In genomic region chr3:16801223-16801622, GRCh38 we compare ENCODE assay signal across 11 cellular contexts.
DNase-seq lines count a peak whose midpoint lies in the region; ATAC-seq and TF ChIP-seq lines count a peak whose summit lies in the region.
"Had no signal": no experiment of that assay in that cellular context is flagged by ENCODE, and none has a peak within 500 bp of the region (broad histone marks: within the 10 kb centered on the region; RNA-seq: fewer than 3 reads in every experiment).

No MANE protein-coding gene starts in this region.

- peak overlapping the region; percentile 39 for H3K4me2 ChIP-seq in OCI-LY3 (ENCODE audit: low read length)

- no peak overlapping the region for H2AFZ ChIP-seq in OCI-LY3 (ENCODE audit: low read depth, low read length)

- H3K27me3 Mint-ChIP-seq in activated T-cell treated with anti-CD3 and anti-CD28 coated beads, Interleukin-2, amount 50 U/mL, for 4 hours (ENCODE audit: low read depth), result no peaks in the 10 kb centered on the region
- H3K27me3 Mint-ChIP-seq in CD4-positive, alpha-beta memory T cell, result no peaks in the 10 kb centered on the region

- H3K9ac ChIP-seq in OCI-LY3 (ENCODE audit: low read length), result no peak overlapping the region

- H3K27ac ChIP-seq in A673 (ENCODE audit: low read depth, low read length, poor library complexity, severe bottlenecking), result no peak overlapping the region
- no peak overlapping the region for H3K27ac ChIP-seq in OCI-LY3 (ENCODE audit: low read length)
- no peak overlapping the region for H3K27ac ChIP-seq in CD4-positive, alpha-beta memory T cell (ENCODE audit: low read depth, low read length)
- H3K27ac ChIP-seq: SJSA1 had no signal

- no peak overlapping the region for H3K27ac Mint-ChIP-seq in CD4-positive, alpha-beta memory T cell
- H3K27ac Mint-ChIP-seq: activated CD4-positive, alpha-beta memory T cell treated with anti-CD3 and anti-CD28 coated beads, Interleukin-2, amount 10 ng/mL, durations not matched to agents 7 days and 5 days had no signal

- peaks cover 41% of the 10 kb centered on the region for H3K4me1 Mint-ChIP-seq in activated T-cell treated with anti-CD3 and anti-CD28 coated beads, Interleukin-2, amount 50 U/mL, for 4 hours (ENCODE audit: low read depth)
- peaks cover 14 to 33% (median 19%) of the 10 kb centered on the region in 4 donors for H3K4me1 Mint-ChIP-seq in CD4-positive, alpha-beta memory T cell

- BruUV-seq in A673 (replicated peaks; lab: Mats Ljungman, UMichigan), result no TSS peak

- no peaks in the 10 kb centered on the region for H3K36me3 ChIP-seq in A673 (ENCODE audit: insufficient read depth, low read length, poor library complexity, severe bottlenecking)
- no peaks in the 10 kb centered on the region for H3K36me3 ChIP-seq in OCI-LY3 (replicated peaks; ENCODE audit: low read depth, low read length)
- no peaks in the 10 kb centered on the region for H3K36me3 ChIP-seq in HAP-1 (replicated peaks)
- H3K36me3 ChIP-seq in CD4-positive, alpha-beta memory T cell (ENCODE audit: insufficient read depth, low read length), result no peaks in the 10 kb centered on the region
- H3K36me3 ChIP-seq: SJSA1 had no signal

- intact Hi-C loops in A673 (cut with micrococcal nuclease; ENCODE audit: unreplicated experiment) (no loop called here), left cardiac atrium (cut with DNase I) (no loop called here)
- intact Hi-C loops in CD4-positive, alpha-beta memory T cell (cut with micrococcal nuclease), result no loop called here

- no peaks in the 10 kb centered on the region for H3K9me3 Mint-ChIP-seq in activated T-cell treated with anti-CD3 and anti-CD28 coated beads, Interleukin-2, amount 50 U/mL, for 4 hours
- peaks cover 0 to 2% (median 0%) of the 10 kb centered on the region in 8 donors for H3K9me3 Mint-ChIP-seq in CD4-positive, alpha-beta memory T cell

- no peaks in the 10 kb centered on the region for H4K20me1 ChIP-seq in OCI-LY3 (ENCODE audit: insufficient read depth, low read length)

- TF ChIP-seq CTCF in A673 (conservative IDR thresholded peaks at IDR 0.05; ENCODE audit: low read depth, low read length) (no peak), OCI-LY3 (IDR thresholded peaks at IDR 0.05; ENCODE audit: low read depth, low read length) (no peak)

- H3K4me1 ChIP-seq in A673 (ENCODE audit: insufficient read depth, low read length, poor library complexity, severe bottlenecking), result peaks cover 4% of the 10 kb centered on the region
- peaks cover 28% of the 10 kb centered on the region for H3K4me1 ChIP-seq in OCI-LY3 (ENCODE audit: low read length)
- H3K4me1 ChIP-seq in HAP-1, result peaks cover 31% of the 10 kb centered on the region
- peaks cover 24% of the 10 kb centered on the region for H3K4me1 ChIP-seq in CD4-positive, alpha-beta memory T cell (ENCODE audit: insufficient read depth, low read length)
- H3K4me1 ChIP-seq: SJSA1 had no signal

- POLR2A ChIA-PET in A673 (lab: Charles Lee; ENCODE audit: low non-redundant PET), result no interaction called here
- POLR2A ChIA-PET in CD4-positive, alpha-beta memory T cell (lab: Charles Lee; ENCODE audit: partially characterized antibody), result interaction anchor here (1.6 kb wide), 1 partner anchor 22 kb away, joined by 7 read pairs; no protein-coding TSS in a partner anchor

- H3K9me3 ChIP-seq in A673 (ENCODE audit: low read depth, low read length, poor library complexity, severe bottlenecking) (no peaks in the 10 kb centered on the region), OCI-LY3 (ENCODE audit: insufficient read depth, low read length) (no peaks in the 10 kb centered on the region), HAP-1 (no peaks in the 10 kb centered on the region)
- no peaks in the 10 kb centered on the region for H3K9me3 ChIP-seq in CD4-positive, alpha-beta memory T cell (ENCODE audit: control insufficient read depth in 1 of 2, low read length in 2 of 2)
- H3K9me3 ChIP-seq: SJSA1 had no signal

- no peaks in the 10 kb centered on the region for H3K36me3 Mint-ChIP-seq in activated T-cell treated with anti-CD3 and anti-CD28 coated beads, Interleukin-2, amount 50 U/mL, for 4 hours (ENCODE audit: insufficient read depth)
- H3K36me3 Mint-ChIP-seq in CD4-positive, alpha-beta memory T cell, result no peaks in the 10 kb centered on the region

- CTCF ChIA-PET in A673 (lab: Charles Lee), result no interaction called here
- CTCF ChIA-PET in CD4-positive, alpha-beta memory T cell (lab: Charles Lee; ENCODE audit: partially characterized antibody), result interaction anchor here (2.4 kb wide), 1 partner anchor 10 kb away, joined by 7 read pairs; no protein-coding TSS in a partner anchor

- H3K4me3 Mint-ChIP-seq in activated T-cell treated with anti-CD3 and anti-CD28 coated beads, Interleukin-2, amount 50 U/mL, for 4 hours, result no peak overlapping the region
- no peak overlapping the region for H3K4me3 Mint-ChIP-seq in CD4-positive, alpha-beta memory T cell
- H3K4me3 Mint-ChIP-seq: activated CD4-positive, alpha-beta memory T cell treated with anti-CD3 and anti-CD28 coated beads, Interleukin-2, amount 10 ng/mL, durations not matched to agents 7 days and 5 days had no signal

- H3K4me3 ChIP-seq in A673 (ENCODE audit: low read depth, low read length, poor library complexity, severe bottlenecking), result no peak overlapping the region
- H3K4me3 ChIP-seq in OCI-LY3 (ENCODE audit: low read length), result no peak overlapping the region
- no peak overlapping the region for H3K4me3 ChIP-seq in HAP-1
- no peak overlapping the region for H3K4me3 ChIP-seq in CD4-positive, alpha-beta memory T cell (ENCODE audit: low read length in 2 of 2)
- H3K4me3 ChIP-seq: SJSA1 had no signal

- H3K27me3 ChIP-seq in A673 (replicated peaks; ENCODE audit: insufficient read depth, low read depth, low read length, poor library complexity), result no peaks in the 10 kb centered on the region
- H3K27me3 ChIP-seq in OCI-LY3 (ENCODE audit: low read depth, low read length), result peaks cover 4% of the 10 kb centered on the region
- no peaks in the 10 kb centered on the region for H3K27me3 ChIP-seq in HAP-1 (ENCODE audit: low read depth)
- no peaks in the 10 kb centered on the region for H3K27me3 ChIP-seq in CD4-positive, alpha-beta memory T cell (ENCODE audit: insufficient read depth, low read length)
- H3K27me3 ChIP-seq: SJSA1 had no signal

- peak; percentile 40 for ATAC-seq in GM21576 (IDR thresholded peaks at IDR 0.05; ENCODE audit: unreplicated experiment)
- peak; percentile 27 to 62 for ATAC-seq in left cardiac atrium
- no peak for ATAC-seq in HG03442 (IDR thresholded peaks at IDR 0.05; ENCODE audit: unreplicated experiment)
- ATAC-seq in activated T-cell treated with anti-CD3 and anti-CD28 coated beads, Interleukin-2, amount 50 U/mL, for 4 hours, result no peak

- H3K79me2 ChIP-seq in OCI-LY3 (ENCODE audit: low read length), result no peaks in the 10 kb centered on the region

- in situ Hi-C loops in HAP-1 (cut with MboI; ENCODE audit: low sequenced_read_pairs), result no loop called here

- DNase-seq in A673 (ENCODE audit: low spot score) (peak; percentile 24), left cardiac atrium (no peak), HAP-1 (ENCODE audit: low spot score in 2 of 2) (no peak)
- DNase-seq in activated T-cell treated with anti-CD3 and anti-CD28 coated beads, Interleukin-2, amount 50 U/mL, for 4 hours, result no peak
- no peak for DNase-seq in CD4-positive, alpha-beta memory T cell
- DNase-seq: activated CD4-positive, alpha-beta memory T cell treated with anti-CD3 and anti-CD28 coated beads, Interleukin-2, amount 10 ng/mL, durations not matched to agents 7 days and 5 days; NCI-H1417 treated with DMSO at 0.1 percent for 48 hours had no signal

Comparison
In these comparisons a context has a peak if more than half of its experiments do, and no peak if none do; other contexts are left out.
1. ATAC-seq: peak in GM21576 (single experiment) and left cardiac atrium (2 of 2); none in HG03442 (single experiment) and activated T-cell treated with anti-CD3 and anti-CD28 coated beads, Interleukin-2, amount 50 U/mL, for 4 hours (0 of 2).